3 cellular contexts compared by ENCODE assay signal in the genomic region with DNA sequence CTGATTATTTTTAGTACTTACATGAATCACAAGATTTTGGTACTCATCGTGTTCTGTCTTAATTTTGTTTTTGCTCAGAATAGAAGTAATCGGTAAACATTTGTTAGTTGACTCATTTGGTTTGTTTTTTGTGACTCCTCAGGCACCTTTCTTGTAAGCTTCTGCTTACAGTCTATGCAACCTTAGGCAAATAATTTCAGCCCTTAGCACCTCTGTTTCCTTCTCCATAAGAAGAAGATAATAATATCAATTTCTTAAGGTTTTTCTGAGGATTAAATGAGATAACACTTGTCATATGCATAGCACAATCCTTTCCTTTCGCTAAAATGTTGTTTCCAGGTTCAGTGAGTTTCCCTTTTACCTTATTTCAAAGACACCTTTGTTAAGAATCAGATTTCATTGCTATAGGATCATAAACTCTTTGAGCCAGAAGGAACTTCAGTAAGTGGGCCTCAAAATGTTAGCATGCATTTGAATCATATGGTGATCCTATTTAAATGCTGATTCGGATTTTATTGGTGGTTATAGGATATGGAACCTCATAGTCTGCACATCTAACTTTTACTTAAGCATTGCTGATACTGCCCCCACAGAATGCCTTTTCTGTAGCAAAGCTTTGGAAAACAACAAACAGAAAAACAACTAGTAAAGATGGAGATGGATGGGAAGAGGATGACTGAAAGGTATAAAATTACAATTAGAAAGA.
TF ChIP-seq lines count a peak whose summit lies in the region.

No MANE protein-coding gene starts in this region.

TF ChIP-seq in GM23338, 12 proteins besides CTCF, POLR2A, EP300 and RAD21 (continues in another document):
- TF ChIP-seq, protein P1, sequence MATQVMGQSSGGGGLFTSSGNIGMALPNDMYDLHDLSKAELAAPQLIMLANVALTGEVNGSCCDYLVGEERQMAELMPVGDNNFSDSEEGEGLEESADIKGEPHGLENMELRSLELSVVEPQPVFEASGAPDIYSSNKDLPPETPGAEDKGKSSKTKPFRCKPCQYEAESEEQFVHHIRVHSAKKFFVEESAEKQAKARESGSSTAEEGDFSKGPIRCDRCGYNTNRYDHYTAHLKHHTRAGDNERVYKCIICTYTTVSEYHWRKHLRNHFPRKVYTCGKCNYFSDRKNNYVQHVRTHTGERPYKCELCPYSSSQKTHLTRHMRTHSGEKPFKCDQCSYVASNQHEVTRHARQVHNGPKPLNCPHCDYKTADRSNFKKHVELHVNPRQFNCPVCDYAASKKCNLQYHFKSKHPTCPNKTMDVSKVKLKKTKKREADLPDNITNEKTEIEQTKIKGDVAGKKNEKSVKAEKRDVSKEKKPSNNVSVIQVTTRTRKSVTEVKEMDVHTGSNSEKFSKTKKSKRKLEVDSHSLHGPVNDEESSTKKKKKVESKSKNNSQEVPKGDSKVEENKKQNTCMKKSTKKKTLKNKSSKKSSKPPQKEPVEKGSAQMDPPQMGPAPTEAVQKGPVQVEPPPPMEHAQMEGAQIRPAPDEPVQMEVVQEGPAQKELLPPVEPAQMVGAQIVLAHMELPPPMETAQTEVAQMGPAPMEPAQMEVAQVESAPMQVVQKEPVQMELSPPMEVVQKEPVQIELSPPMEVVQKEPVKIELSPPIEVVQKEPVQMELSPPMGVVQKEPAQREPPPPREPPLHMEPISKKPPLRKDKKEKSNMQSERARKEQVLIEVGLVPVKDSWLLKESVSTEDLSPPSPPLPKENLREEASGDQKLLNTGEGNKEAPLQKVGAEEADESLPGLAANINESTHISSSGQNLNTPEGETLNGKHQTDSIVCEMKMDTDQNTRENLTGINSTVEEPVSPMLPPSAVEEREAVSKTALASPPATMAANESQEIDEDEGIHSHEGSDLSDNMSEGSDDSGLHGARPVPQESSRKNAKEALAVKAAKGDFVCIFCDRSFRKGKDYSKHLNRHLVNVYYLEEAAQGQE (IDR thresholded peaks at IDR 0.05; ENCODE audit: unreplicated experiment), result no peak
- TF ChIP-seq CREB1 (CRISPR knock-in tag; IDR thresholded peaks at IDR 0.05; ENCODE audit: low read depth) (no peak), NANOG (IDR thresholded peaks at IDR 0.05; ENCODE audit: borderline replicate concordance) (no peak), POLR2AphosphoS5 (IDR thresholded peaks at IDR 0.05; ENCODE audit: low read depth) (no peak), JUNB (IDR thresholded peaks at IDR 0.05; ENCODE audit: unreplicated experiment) (no peak), STAT1 (IDR thresholded peaks at IDR 0.05; ENCODE audit: unreplicated experiment) (no peak), ZNF331 (CRISPR knock-in tag; IDR thresholded peaks at IDR 0.05; ENCODE audit: low read depth) (no peak), EZH2 (IDR thresholded peaks at IDR 0.05; ENCODE audit: low read depth, unreplicated experiment) (no peak), ZNF114 (CRISPR knock-in tag; IDR thresholded peaks at IDR 0.05) (no peak)

TF ChIP-seq in endothelial cell of umbilical vein, 7 proteins besides CTCF, POLR2A, EP300 and RAD21:
- TF ChIP-seq JUN (IDR thresholded peaks at IDR 0.05; ENCODE audit: borderline replicate concordance, insufficient read depth, insufficient read length, low read depth) (no peak), FOS (IDR thresholded peaks at IDR 0.05; ENCODE audit: borderline replicate concordance, insufficient read depth, low read length) (no peak), GATA2 (IDR thresholded peaks at IDR 0.05; ENCODE audit: insufficient read depth, insufficient read length, low read depth, low read length) (no peak), EZH2 (IDR thresholded peaks at IDR 0.05; ENCODE audit: borderline replicate concordance, low read depth, low read length, severe bottlenecking) (no peak)

TF ChIP-seq in SK-N-SH, 30 proteins besides CTCF, POLR2A, EP300 and RAD21:
- no peak for TF ChIP-seq RXRA (IDR thresholded peaks at IDR 0.05; ENCODE audit: borderline replicate concordance, low read depth)
- no peak for TF ChIP-seq GABPA (IDR thresholded peaks at IDR 0.05; ENCODE audit: low read depth)
- TF ChIP-seq NFIC (IDR thresholded peaks at IDR 0.05; ENCODE audit: borderline replicate concordance), result no peak
- no peak for TF ChIP-seq MEF2A (IDR thresholded peaks at IDR 0.05; ENCODE audit: borderline replicate concordance, low read depth)
